26 cellular contexts compared by ENCODE assay signal in the genomic region with DNA sequence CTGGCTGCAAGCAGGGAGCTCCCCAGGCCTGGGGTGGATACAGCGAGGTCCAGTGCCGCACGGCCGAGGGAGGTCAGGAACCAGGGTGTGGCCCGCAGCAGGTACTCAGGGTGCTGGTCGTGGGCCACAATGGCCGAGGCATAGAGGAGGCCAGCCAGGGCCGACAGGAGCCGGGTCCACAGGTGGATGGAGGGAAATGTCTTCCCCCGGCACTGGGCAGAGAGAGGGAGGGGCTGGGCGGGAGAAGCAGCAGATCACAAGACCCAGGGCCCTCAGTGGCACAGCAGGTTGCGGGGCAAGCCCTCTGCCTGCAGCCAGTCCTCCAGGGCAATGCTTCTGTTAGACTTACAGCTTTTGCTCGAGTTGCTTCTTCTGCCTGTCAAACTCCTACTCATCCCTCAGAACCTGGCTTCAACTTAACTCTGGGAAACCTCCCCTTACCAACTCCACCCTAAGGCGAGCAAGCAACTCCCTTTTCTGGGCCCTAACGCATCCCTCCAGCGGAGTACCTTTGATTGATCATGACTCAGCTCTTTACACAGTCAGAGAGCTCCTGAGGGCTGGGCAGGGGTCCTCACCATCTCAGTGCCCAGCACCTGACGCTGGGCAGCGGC.
"Had no signal": no experiment of that assay in that cellular context is flagged by ENCODE, and none has a peak within 500 bp of the region (broad histone marks: within the 10 kb centered on the region; RNA-seq: fewer than 3 reads in every experiment).

No MANE protein-coding gene starts in this region.

- H3K36me3 Mint-ChIP-seq: activated naive CD8-positive, alpha-beta T cell; naive B cell had no signal

- DNase-seq: activated B cell treated with CpG ODN at 0.5 μM for 24 hours; activated CD4-positive, alpha-beta T cell treated with anti-CD3 and anti-CD28 coated beads, Interleukin-2, amount 50 U/mL, for 4 hours; activated CD8-positive, alpha-beta memory T cell treated with anti-CD3 and anti-CD28 coated beads for 24 hours; activated CD8-positive, alpha-beta memory T cell treated with anti-CD3 and anti-CD28 coated beads, Interleukin-2, amount 50 U/mL, for 48 hours; activated naive CD4-positive, alpha-beta T cell; activated T-cell treated with anti-CD3 and anti-CD28 coated beads, Interleukin-2, amount 50 U/mL, for 4 hours; adrenal gland; brain microvascular endothelial cell; caudate nucleus; effector CD8-positive, alpha-beta T cell; hippocampal formation; mesendoderm; mucosa of descending colon; naive B cell; retina; spleen; stimulated activated CD4-positive, alpha-beta T cell treated with anti-CD3 and anti-CD28 coated beads, Interleukin-4, amount 100 ng/mL, for 24 hours; stimulated activated naive CD8-positive, alpha-beta T cell treated with anti-CD3 and anti-CD28 coated beads, Interleukin-15, Interleukin-2, amounts not matched to agents 100 U/mL and 50 U/mL, for 24 hours; T-helper 1 cell; upper lobe of right lung had no signal

- H3K27ac ChIP-seq: adrenal gland, ascending aorta, brain microvascular endothelial cell, esophagus muscularis mucosa, spleen, upper lobe of right lung had no signal

- H3K4me3 Mint-ChIP-seq: activated B cell treated with CpG ODN at 0.5 μM for 24 hours; activated CD4-positive, alpha-beta T cell treated with anti-CD3 and anti-CD28 coated beads for 36 hours; activated naive CD8-positive, alpha-beta T cell; activated T-cell treated with anti-CD3 and anti-CD28 coated beads, Interleukin-2, amount 50 U/mL, for 4 hours; naive B cell had no signal

- H3K27me3 Mint-ChIP-seq: activated B cell treated with CpG ODN at 0.5 μM for 24 hours; activated CD4-positive, alpha-beta T cell treated with anti-CD3 and anti-CD28 coated beads for 36 hours; activated naive CD8-positive, alpha-beta T cell; naive B cell; progenitor cell of endocrine pancreas had no signal

- H3K4me1 ChIP-seq: adrenal gland, ascending aorta, esophagus muscularis mucosa, spleen had no signal

- H3K27ac Mint-ChIP-seq: activated CD4-positive, alpha-beta T cell treated with anti-CD3 and anti-CD28 coated beads for 36 hours; activated naive CD8-positive, alpha-beta T cell; activated T-helper 2 cell treated with anti-CD3 and anti-CD28 coated beads, Interferon-gamma antibody, Interleukin-2, Interleukin-4, amounts not matched to agents 10 μg/mL and 5 μg/mL and 100 μg/mL, durations not matched to agents 14 hours and 24 hours and 36 hours had no signal

- H3K9me3 ChIP-seq: adrenal gland, ascending aorta, esophagus muscularis mucosa, mucosa of descending colon, spleen, upper lobe of right lung had no signal

- H3K27me3 ChIP-seq: adrenal gland, ascending aorta, brain microvascular endothelial cell, esophagus muscularis mucosa, spleen, upper lobe of right lung had no signal

- H3K9me3 Mint-ChIP-seq: activated B cell treated with CpG ODN at 0.5 μM for 24 hours; activated T-cell treated with anti-CD3 and anti-CD28 coated beads, Interleukin-2, amount 50 U/mL, for 4 hours; activated T-helper 2 cell treated with anti-CD3 and anti-CD28 coated beads, Interferon-gamma antibody, Interleukin-2, Interleukin-4, amounts not matched to agents 10 μg/mL and 5 μg/mL and 100 μg/mL, durations not matched to agents 14 hours and 24 hours and 36 hours; naive B cell had no signal

- H3K4me3 ChIP-seq: adrenal gland, ascending aorta, esophagus muscularis mucosa, mucosa of descending colon, spleen, upper lobe of right lung had no signal

- H3K4me1 Mint-ChIP-seq: activated B cell treated with CpG ODN at 0.5 μM for 24 hours; activated CD4-positive, alpha-beta T cell treated with anti-CD3 and anti-CD28 coated beads for 36 hours; naive B cell had no signal

- H3K36me3 ChIP-seq: adrenal gland, ascending aorta, upper lobe of right lung had no signal
